Comparison of ENCODE assay signal across 1 cellular context in the genomic region with DNA sequence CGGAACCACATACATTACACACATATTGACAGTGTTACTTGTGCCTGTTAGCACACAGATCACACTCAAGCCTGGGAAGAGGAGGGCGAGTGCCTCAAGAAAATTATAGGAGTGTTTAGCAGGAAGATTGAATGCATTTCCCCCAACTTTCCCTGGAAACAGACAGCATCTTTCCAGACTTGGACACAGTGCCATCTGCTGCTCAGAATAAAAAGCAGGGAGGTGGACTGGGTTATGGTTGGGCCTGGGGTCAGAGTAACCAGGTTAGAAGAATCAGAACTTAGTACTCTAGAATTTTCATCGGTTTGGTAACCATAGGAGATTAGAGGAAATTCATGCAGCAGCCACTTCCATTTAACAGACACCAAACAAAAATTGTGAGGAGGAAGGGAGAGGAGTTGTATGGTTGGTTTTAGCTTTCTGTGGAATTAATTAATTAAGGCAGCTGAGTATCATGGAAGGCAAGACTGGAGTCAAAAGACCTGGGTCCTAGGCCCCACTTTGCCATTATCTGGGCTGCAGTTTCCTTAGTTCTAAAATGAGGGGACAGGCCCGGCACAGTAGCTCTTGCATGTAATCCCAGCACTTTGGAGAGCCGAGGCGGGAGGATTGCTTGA.
TF ChIP-seq lines count a peak whose summit lies in the region.

No MANE protein-coding gene starts in this region.

TF ChIP-seq in HepG2, 621 proteins besides CTCF, POLR2A, EP300 and RAD21 (continued from another document):
- TF ChIP-seq, protein P1, sequence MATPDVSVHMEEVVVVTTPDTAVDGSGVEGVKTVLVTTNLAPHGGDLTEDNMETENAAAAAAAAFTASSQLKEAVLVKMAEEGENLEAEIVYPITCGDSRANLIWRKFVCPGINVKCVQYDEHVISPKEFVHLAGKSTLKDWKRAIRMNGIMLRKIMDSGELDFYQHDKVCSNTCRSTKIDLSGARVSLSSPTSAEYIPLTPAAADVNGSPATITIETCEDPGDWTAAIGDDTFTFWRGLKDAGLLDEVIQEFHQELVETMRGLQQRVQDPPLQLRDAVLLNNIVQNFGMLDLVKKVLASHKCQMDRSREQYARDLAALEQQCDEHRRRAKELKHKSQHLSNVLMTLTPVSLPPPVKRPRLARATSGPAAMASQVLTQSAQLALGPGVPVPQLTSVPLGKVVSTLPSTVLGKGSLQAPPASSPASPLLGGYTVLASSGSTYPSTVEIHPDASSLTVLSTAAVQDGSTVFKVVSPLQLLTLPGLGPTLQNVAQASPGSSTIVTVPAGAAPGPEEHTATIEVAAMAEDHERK (CRISPR knock-in tag; IDR thresholded peaks at IDR 0.05; ENCODE audit: low read depth) = no peak
- TF ChIP-seq EHMT2 (IDR thresholded peaks at IDR 0.05; ENCODE audit: borderline replicate concordance, low read depth, low read length) = no peak
- no peak for TF ChIP-seq SNAPC2 (CRISPR knock-in tag; IDR thresholded peaks at IDR 0.05)
- TF ChIP-seq DPF2 (CRISPR knock-in tag; IDR thresholded peaks at IDR 0.05; ENCODE audit: borderline replicate concordance, low read depth) = no peak
- no peak for TF ChIP-seq NR0B2 (CRISPR knock-in tag; IDR thresholded peaks at IDR 0.05)
- no peak for TF ChIP-seq ZIK1 (CRISPR knock-in tag; IDR thresholded peaks at IDR 0.05; ENCODE audit: borderline replicate concordance, low read depth)
- TF ChIP-seq TSC22D2 (CRISPR knock-in tag; IDR thresholded peaks at IDR 0.05; ENCODE audit: borderline replicate concordance) = no peak
- TF ChIP-seq, protein P2, sequence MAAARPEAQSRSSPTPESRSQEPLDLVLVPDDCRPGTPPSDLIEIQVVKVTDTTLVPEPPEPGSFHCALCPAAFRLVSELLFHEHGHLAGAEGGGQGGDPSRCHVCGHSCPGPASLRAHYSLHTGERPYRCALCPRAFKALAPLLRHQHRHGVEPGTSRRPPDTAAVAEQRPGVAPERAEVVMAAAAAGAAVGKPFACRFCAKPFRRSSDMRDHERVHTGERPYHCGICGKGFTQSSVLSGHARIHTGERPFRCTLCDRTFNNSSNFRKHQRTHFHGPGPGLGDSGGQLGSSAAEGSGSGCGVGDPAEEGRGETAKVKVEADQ (CRISPR knock-in tag; IDR thresholded peaks at IDR 0.05; ENCODE audit: borderline replicate concordance) = no peak
- TF ChIP-seq SMC3 (IDR thresholded peaks at IDR 0.05; ENCODE audit: low read length) = peak; percentile 7; the same call in 1 of the 2 replicates
- no peak for TF ChIP-seq ZNF552 (CRISPR knock-in tag; IDR thresholded peaks at IDR 0.05; ENCODE audit: borderline replicate concordance)
- TF ChIP-seq MBD4 (IDR thresholded peaks at IDR 0.05; ENCODE audit: borderline replicate concordance, low read length) = no peak
- TF ChIP-seq STAG1 (CRISPR knock-in tag; IDR thresholded peaks at IDR 0.05) = peak; percentile 53
- no peak for TF ChIP-seq ZBTB42 (CRISPR knock-in tag; IDR thresholded peaks at IDR 0.05)
- no peak for TF ChIP-seq BATF2 (CRISPR knock-in tag; IDR thresholded peaks at IDR 0.05)
